In genomic region chr20:42844751-42845150, GRCh38 we compare ENCODE assay signal across 3 cellular contexts.
"Had no signal": no experiment of that assay in that cellular context is flagged by ENCODE, and none has a peak within 500 bp of the region (broad histone marks: within the 10 kb centered on the region; RNA-seq: fewer than 3 reads in every experiment).

No MANE protein-coding gene starts in this region.

- H3K4me3 ChIP-seq: GM12878 had no signal

- DNase-seq: GDM1, GF-D8 had no signal
